Comparison of ENCODE assay signal across 1 cellular context in the genomic region with DNA sequence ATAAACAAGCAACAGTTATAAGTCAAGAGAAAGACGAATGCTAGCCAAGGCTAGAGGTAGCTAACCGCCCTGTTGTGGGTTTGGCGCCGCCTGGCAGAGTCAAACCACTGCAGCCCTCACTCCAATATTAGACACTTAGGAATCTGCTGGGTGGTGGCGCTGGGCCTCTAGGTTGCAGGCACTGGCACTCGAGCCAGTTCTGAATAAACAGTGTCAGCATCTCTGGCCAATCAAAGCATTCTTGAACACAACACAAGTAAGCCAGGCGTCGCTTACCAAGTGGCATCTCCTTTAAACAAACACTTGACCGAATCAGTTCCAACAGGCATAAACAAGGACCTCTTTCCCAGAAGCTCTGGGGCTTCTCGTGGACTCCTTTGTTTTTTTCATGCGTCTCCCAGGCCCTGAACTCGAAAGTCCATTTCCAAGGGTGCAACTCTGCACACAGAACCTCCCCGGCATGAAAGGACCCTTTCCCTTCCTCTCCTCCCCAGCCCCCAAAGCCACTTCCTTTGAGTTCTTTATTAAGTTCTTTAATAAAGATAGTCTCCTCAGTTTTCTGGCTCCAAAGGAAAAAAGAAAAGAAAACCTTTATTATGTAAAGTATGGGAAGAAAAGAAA.
TF ChIP-seq lines count a peak whose summit lies in the region.

No MANE protein-coding gene starts in this region.

TF ChIP-seq in HepG2, 621 proteins besides CTCF, POLR2A, EP300 and RAD21:
- TF ChIP-seq SP1 (IDR thresholded peaks at IDR 0.05) (no peak), SP1 (CRISPR knock-in tag; IDR thresholded peaks at IDR 0.05) (no peak), ZNF121 (CRISPR knock-in tag; IDR thresholded peaks at IDR 0.05) (no peak), BHLHE40 (IDR thresholded peaks at IDR 0.05; ENCODE audit: low read length) (no peak), MTA1 (CRISPR knock-in tag; IDR thresholded peaks at IDR 0.05; ENCODE audit: borderline replicate concordance) (no peak)
